6 cellular contexts compared by ENCODE assay signal in genomic region chr1:159657477-159657876, GRCh38. TPM values are rescaled to one million over a fixed set of nuclear protein-coding genes. Genes with fewer than 3 reads are reported as not detected.
"Had no signal": no experiment of that assay in that cellular context is flagged by ENCODE, and none has a peak within 500 bp of the region (broad histone marks: within the 10 kb centered on the region; RNA-seq: fewer than 3 reads in every experiment).

No MANE protein-coding gene starts in this region.

RNA-seq across cellular contexts. Expression of gene CRP, which starts 56.9 kb away (rescaled TPM):
- total RNA-seq: GM23248, GM23338, H1, H4, H7, H9 had no signal
- polyA plus RNA-seq: GM23248, GM23338, H1 had no signal
